In genomic region chr1:165010418-165011055, GRCh38 we compare ENCODE assay signal across 15 cellular contexts.
A peak's percentile ranks its signal among the peaks of the same experiment; 100 is the strongest.
DNase-seq lines count a peak whose midpoint lies in the region; ATAC-seq and TF ChIP-seq lines count a peak whose summit lies in the region.
"Had no signal": no experiment of that assay in that cellular context is flagged by ENCODE, and none has a peak within 500 bp of the region (broad histone marks: within the 10 kb centered on the region; RNA-seq: fewer than 3 reads in every experiment).

No MANE protein-coding gene starts in this region.

- H3K9me3 ChIP-seq in mammary epithelial cell (replicated peaks; ENCODE audit: insufficient read depth, low read length) (no peaks in the 10 kb centered on the region), heart left ventricle (no peaks in the 10 kb centered on the region), right cardiac atrium (ENCODE audit: control insufficient read depth, low read length) (no peaks in the 10 kb centered on the region), uterus (no peaks in the 10 kb centered on the region)
- H3K9me3 ChIP-seq: BLaER1 had no signal

- no peak overlapping the region for H2AFZ ChIP-seq in mammary epithelial cell (ENCODE audit: low read depth, low read length)

- intact Hi-C loops in MCF 10A (cut with micrococcal nuclease) = no loop called here
- intact Hi-C loops in mammary epithelial cell (cut with micrococcal nuclease) = no loop called here
- intact Hi-C loops in heart left ventricle (cut with DNase I) = no loop called here
- intact Hi-C loops in right cardiac atrium (cut with DNase I) = no loop called here
- intact Hi-C loops in uterus (cut with DNase I; ENCODE audit: low total_unique reads) = no loop called here

- 48% methylated on average over 3 of the region's 3 CpGs for WGBS in mammary epithelial cell (ENCODE audit: low coverage, missing lambda C conversion rate)
- 43 to 68% (median 47%) methylated on average over 3 of the region's 3 CpGs for WGBS in heart left ventricle, 4 donors
- 50% methylated on average over 3 of the region's 3 CpGs for WGBS in right cardiac atrium

- H3K4me3 Mint-ChIP-seq in MCF 10A (ENCODE audit: unreplicated experiment) = no peak overlapping the region
- H3K4me3 Mint-ChIP-seq: CD14-positive monocyte; CD4-positive, alpha-beta memory T cell; H9 had no signal

- no peaks in the 10 kb centered on the region for H3K79me2 ChIP-seq in mammary epithelial cell (ENCODE audit: insufficient read depth, low read length)

- CTCF ChIA-PET in MCF 10A (lab: Yijun Ruan, JAX) = no interaction called here
- CTCF ChIA-PET in mammary epithelial cell (lab: Charles Lee; ENCODE audit: low non-redundant PET) = no interaction called here

- peak; percentile 16 for DNase-seq in MCF 10A (ENCODE audit: unreplicated experiment)
- DNase-seq in mammary epithelial cell = no peak
- DNase-seq in heart left ventricle = peak in 2 of 5 donors; percentile 18 to 30
- peak in 2 of 3 donors; percentile 51 to 53 for DNase-seq in right cardiac atrium
- DNase-seq in uterus = no peak
- DNase-seq: 8988T; CD4-positive, alpha-beta memory T cell; DND-41; EL; H9 had no signal

- no peaks in the 10 kb centered on the region for H3K4me1 Mint-ChIP-seq in MCF 10A (ENCODE audit: insufficient read depth, unreplicated experiment)
- H3K4me1 Mint-ChIP-seq: CD14-positive monocyte; CD4-positive, alpha-beta memory T cell; H9 had no signal

- H3K4me1 ChIP-seq in mammary epithelial cell (ENCODE audit: insufficient read depth, low read length) = no peaks in the 10 kb centered on the region
- peaks cover 0 to 10% (median 0%) of the 10 kb centered on the region in 12 donors for H3K4me1 ChIP-seq in heart left ventricle
- no peaks in the 10 kb centered on the region for H3K4me1 ChIP-seq in right cardiac atrium (ENCODE audit: control insufficient read depth, insufficient read depth, low read length)
- H3K4me1 ChIP-seq in uterus = no peaks in the 10 kb centered on the region
- H3K4me1 ChIP-seq: BLaER1 had no signal

- H3K4me3 ChIP-seq in mammary epithelial cell (replicated peaks in 1 of 3; ENCODE audit: insufficient read depth in 1 of 3, low read depth in 2 of 3, low read length in 3 of 3) (no peak overlapping the region), heart left ventricle (no peak overlapping the region), right cardiac atrium (ENCODE audit: low read length) (no peak overlapping the region), uterus (no peak overlapping the region)
- H3K4me3 ChIP-seq: BLaER1, GM12878 had no signal

- no peaks in the 10 kb centered on the region for H3K9me3 Mint-ChIP-seq in MCF 10A (ENCODE audit: unreplicated experiment)
- H3K9me3 Mint-ChIP-seq: CD14-positive monocyte, H9 had no signal

- peak; percentile 48 to 84 (median 70) for ATAC-seq in heart left ventricle
- peak in 1 of 2 donors; percentile 81 for ATAC-seq in right cardiac atrium
- no peak for ATAC-seq in HG02678 (IDR thresholded peaks at IDR 0.05; ENCODE audit: unreplicated experiment)
- ATAC-seq in GM21367 (IDR thresholded peaks at IDR 0.05; ENCODE audit: unreplicated experiment) = no peak
- ATAC-seq: GM12878 had no signal

- BruUV-seq in MCF 10A (replicated peaks; lab: Mats Ljungman, UMichigan) (no TSS peak), mammary epithelial cell (replicated peaks; lab: Mats Ljungman, UMichigan) (no TSS peak)

- H3K27ac ChIP-seq in mammary epithelial cell (ENCODE audit: insufficient read depth, low read depth, low read length) = no peak overlapping the region
- peak overlapping the region in 5 of 12 donors; percentile 27 to 80 (median 57) for H3K27ac ChIP-seq in heart left ventricle
- no peak overlapping the region for H3K27ac ChIP-seq in right cardiac atrium (ENCODE audit: low read length)
- H3K27ac ChIP-seq in uterus = peak overlapping the region; percentile 36 to 51
- H3K27ac ChIP-seq: BLaER1 had no signal

- H3K4me2 ChIP-seq in mammary epithelial cell (ENCODE audit: insufficient read depth, low read depth, low read length) = no peak overlapping the region
- H3K4me2 ChIP-seq: BLaER1 had no signal

- in situ Hi-C loops in mammary epithelial cell (cut with MboI; ENCODE audit: low sequenced_read_pairs in 2 of 2) = no loop called here

- TF ChIP-seq CTCF in MCF 10A (IDR thresholded peaks at IDR 0.05; ENCODE audit: unreplicated experiment) (no peak), mammary epithelial cell (conservative IDR thresholded peaks at IDR 0.05 in 1 of 2, IDR thresholded peaks at IDR 0.05 in 1 of 2; ENCODE audit: extremely low read depth in 1 of 2, insufficient read depth in 1 of 2, low read depth in 1 of 2, low read length in 2 of 2) (no peak), heart left ventricle (IDR thresholded peaks at IDR 0.05) (no peak), uterus (IDR thresholded peaks at IDR 0.05) (no peak)

- no peaks in the 10 kb centered on the region for H3K27me3 Mint-ChIP-seq in MCF 10A (ENCODE audit: insufficient read depth, unreplicated experiment)
- H3K27me3 Mint-ChIP-seq: CD4-positive, alpha-beta memory T cell had no signal

- no peaks in the 10 kb centered on the region for H3K36me3 Mint-ChIP-seq in MCF 10A (ENCODE audit: insufficient read depth, unreplicated experiment)
- H3K36me3 Mint-ChIP-seq: CD14-positive monocyte; CD4-positive, alpha-beta memory T cell had no signal

- H4K20me1 ChIP-seq in mammary epithelial cell (ENCODE audit: insufficient read depth, low read length) = no peaks in the 10 kb centered on the region
- H4K20me1 ChIP-seq: BLaER1 had no signal

- POLR2A ChIA-PET in MCF 10A (lab: Yijun Ruan, JAX) = no interaction called here

- TF ChIP-seq POLR2A in heart left ventricle (IDR thresholded peaks at IDR 0.05) (no peak), uterus (IDR thresholded peaks at IDR 0.05) (no peak)

- H3K36me3 ChIP-seq in mammary epithelial cell (ENCODE audit: insufficient read depth, low read length) (no peaks in the 10 kb centered on the region), heart left ventricle (no peaks in the 10 kb centered on the region), uterus (no peaks in the 10 kb centered on the region)
- H3K36me3 ChIP-seq: BLaER1 had no signal

- no peak overlapping the region for H3K27ac Mint-ChIP-seq in MCF 10A (ENCODE audit: low read depth, unreplicated experiment)
- H3K27ac Mint-ChIP-seq: CD14-positive monocyte; CD4-positive, alpha-beta memory T cell had no signal

- no peak overlapping the region for H3K9ac ChIP-seq in mammary epithelial cell (ENCODE audit: insufficient read depth, low read length)
- H3K9ac ChIP-seq: BLaER1 had no signal

- dilution Hi-C loops in mammary epithelial cell (cut with HindIII; ENCODE audit: low sequenced_read_pairs) = no loop called here

- H3K27me3 ChIP-seq in mammary epithelial cell (ENCODE audit: insufficient read depth, low read length) (no peaks in the 10 kb centered on the region), heart left ventricle (no peaks in the 10 kb centered on the region), right cardiac atrium (ENCODE audit: control insufficient read depth, insufficient read depth) (no peaks in the 10 kb centered on the region), uterus (no peaks in the 10 kb centered on the region)
- H3K27me3 ChIP-seq: BLaER1 had no signal

Comparison
In these comparisons a context has a peak if more than half of its experiments do, and no peak if none do; other contexts are left out.
1. DNase-seq: peak in MCF 10A (single experiment) and right cardiac atrium (2 of 3); none in mammary epithelial cell (single experiment) and uterus (0 of 2).
2. H3K27ac ChIP-seq: peak in uterus (2 of 2); none in mammary epithelial cell (single experiment) and right cardiac atrium (single experiment).
3. ATAC-seq: peak in heart left ventricle (4 of 4); none in HG02678 (single experiment) and GM21367 (single experiment).